In the genomic region with DNA sequence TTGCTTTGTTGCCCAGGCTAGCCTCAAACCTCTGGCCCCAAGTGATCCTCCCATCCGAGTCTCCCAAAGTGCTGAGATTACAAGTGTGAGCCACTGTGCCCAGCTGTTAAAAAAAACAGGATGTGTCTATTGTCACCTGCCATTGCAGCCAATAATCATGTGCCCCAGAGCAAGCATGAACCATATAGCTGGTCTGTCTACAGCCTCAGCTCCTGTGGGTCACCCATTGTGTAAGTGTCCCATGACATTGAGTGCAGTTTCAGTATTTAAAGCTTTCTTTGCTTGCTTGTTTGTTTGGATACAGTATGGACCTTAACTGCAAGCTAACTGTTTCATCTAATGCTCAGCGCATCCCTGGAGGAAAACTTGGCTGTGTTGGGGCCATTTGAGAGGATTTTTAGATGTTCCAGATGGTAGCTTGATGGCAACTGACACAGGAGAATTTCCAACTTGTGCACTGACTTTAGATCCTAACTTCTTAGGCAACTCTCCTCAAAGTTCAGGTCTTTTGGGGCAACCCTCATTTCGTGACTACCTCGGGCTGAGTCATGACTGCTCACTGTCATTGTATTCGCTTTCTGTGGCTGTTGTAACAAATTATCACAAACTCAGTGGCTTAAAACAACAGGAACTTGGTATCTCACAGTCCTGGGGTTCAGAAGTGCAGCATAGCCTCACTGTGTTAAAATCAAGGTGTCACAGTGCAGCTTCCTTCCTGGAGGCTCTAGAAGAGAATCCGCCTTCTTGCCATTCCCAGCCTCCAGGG, we compare ENCODE assay signal across 14 cellular contexts. TPM values are rescaled to one million over a fixed set of nuclear protein-coding genes. Genes with fewer than 3 reads are reported as not detected.
DNase-seq lines count a peak whose midpoint lies in the region; ATAC-seq and TF ChIP-seq lines count a peak whose summit lies in the region.
"Had no signal": no experiment of that assay in that cellular context is flagged by ENCODE, and none has a peak within 500 bp of the region (broad histone marks: within the 10 kb centered on the region; RNA-seq: fewer than 3 reads in every experiment).

No MANE protein-coding gene starts in this region.

- TF ChIP-seq CTCF in cardiac fibroblast (IDR thresholded peaks at IDR 0.05; ENCODE audit: low read depth, low read length) = no peak

- H3K4me2 ChIP-seq in mesenchymal stem cell (ENCODE audit: low read length, poor library complexity, severe bottlenecking) (no peak overlapping the region), Karpas-422 (ENCODE audit: low read depth, low read length, poor library complexity, severe bottlenecking) (no peak overlapping the region)

- no peaks in the 10 kb centered on the region for H3K79me1 ChIP-seq in mesenchymal stem cell (replicated peaks; ENCODE audit: low read length, poor library complexity, severe bottlenecking)

- no peak overlapping the region for H3K14ac ChIP-seq in mesenchymal stem cell (ENCODE audit: low read length in 2 of 2)

- H2BK12ac ChIP-seq in mesenchymal stem cell (ENCODE audit: low read length in 2 of 2) = peak overlapping the region in 1 of 2 experiments; percentile 23

- H3K4ac ChIP-seq in mesenchymal stem cell (ENCODE audit: low read depth in 1 of 2, low read length in 2 of 2) = peak overlapping the region; percentile 14 to 35

- no peaks in the 10 kb centered on the region for H3K9me2 ChIP-seq in Karpas-422 (replicated peaks; ENCODE audit: insufficient read depth, low read length)

- no peak for ATAC-seq in GM18498 (IDR thresholded peaks at IDR 0.05; ENCODE audit: unreplicated experiment)
- ATAC-seq: right cardiac atrium had no signal

- H3K9ac ChIP-seq in mesenchymal stem cell (ENCODE audit: low read length) (no peak overlapping the region), Karpas-422 (ENCODE audit: low read length) (no peak overlapping the region)

- no peak overlapping the region for H3K4me3 ChIP-seq in MG63
- no peak overlapping the region for H3K4me3 ChIP-seq in cardiac fibroblast (replicated peaks in 1 of 2; ENCODE audit: low read depth in 2 of 2, low read length in 2 of 2)
- H3K4me3 ChIP-seq in mesenchymal stem cell (ENCODE audit: insufficient read depth in 1 of 2, low read depth in 1 of 2, low read length in 2 of 2) = no peak overlapping the region
- no peak overlapping the region for H3K4me3 ChIP-seq in Karpas-422 (ENCODE audit: low read length)
- H3K4me3 ChIP-seq: testis had no signal

- DNase-seq in EL (peak; percentile 84), MG63 (peak; percentile 20), cardiac fibroblast (ENCODE audit: low read depth in 2 of 2) (peak; percentile 52 to 82), mesenchymal stem cell (peak; percentile 87), cerebellar cortex (ENCODE audit: low spot score) (no peak), Karpas-422 (no peak), NK-92 (lab: John Stamatoyannopoulos, UW; ENCODE audit: unreplicated experiment) (no peak)
- DNase-seq: activated B cell treated with CpG ODN at 0.5 μM for 24 hours, NCI-H1105, NCI-H510A, right cardiac atrium, SHP77 treated with DMSO at 0.1 percent for 48 hours, testis had no signal

- no peak overlapping the region for H2BK5ac ChIP-seq in mesenchymal stem cell (ENCODE audit: low read depth, low read length, poor library complexity, severe bottlenecking)

- 68% methylated on average over 6 of the region's 6 CpGs for WGBS in mesenchymal stem cell

- no peak overlapping the region for H3K18ac ChIP-seq in mesenchymal stem cell (ENCODE audit: low read depth in 1 of 2, low read length in 2 of 2)

- H3K27ac ChIP-seq in mesenchymal stem cell (ENCODE audit: low read length, poor library complexity, severe bottlenecking) (no peak overlapping the region), Karpas-422 (ENCODE audit: low read length) (no peak overlapping the region)
- H3K27ac ChIP-seq: testis had no signal

- no peaks in the 10 kb centered on the region for H3K36me3 ChIP-seq in MG63
- no peaks in the 10 kb centered on the region for H3K36me3 ChIP-seq in mesenchymal stem cell (ENCODE audit: control insufficient read depth in 1 of 2, insufficient read depth in 2 of 2, low read depth in 1 of 2, low read length in 2 of 2)
- no peaks in the 10 kb centered on the region for H3K36me3 ChIP-seq in Karpas-422 (ENCODE audit: insufficient read depth, low read length)

- no peak overlapping the region for H4K8ac ChIP-seq in mesenchymal stem cell (ENCODE audit: low read length)

- H3K4me1 ChIP-seq in mesenchymal stem cell (ENCODE audit: control insufficient read depth, insufficient read depth, low read depth, low read length) = peaks cover 15% of the 10 kb centered on the region
- H3K4me1 ChIP-seq in Karpas-422 (ENCODE audit: low read length) = no peaks in the 10 kb centered on the region
- H3K4me1 ChIP-seq: testis had no signal

- no peak overlapping the region for H2AK5ac ChIP-seq in mesenchymal stem cell (ENCODE audit: low read length, severe bottlenecking)

- no peak overlapping the region for H2BK120ac ChIP-seq in mesenchymal stem cell (ENCODE audit: low read depth, low read length)

- H4K20me1 ChIP-seq in Karpas-422 (ENCODE audit: insufficient read depth, low read depth, low read length) = no peaks in the 10 kb centered on the region

- no peak overlapping the region for H2BK15ac ChIP-seq in mesenchymal stem cell (ENCODE audit: low read depth, poor library complexity, severe bottlenecking)

- H3K79me2 ChIP-seq in Karpas-422 (ENCODE audit: low read length) = no peaks in the 10 kb centered on the region

- H3K23ac ChIP-seq in mesenchymal stem cell (ENCODE audit: low read length in 2 of 2) = no peak overlapping the region

- H3K9me3 ChIP-seq in MG63 (no peaks in the 10 kb centered on the region), mesenchymal stem cell (ENCODE audit: control insufficient read depth, low read length) (no peaks in the 10 kb centered on the region), Karpas-422 (ENCODE audit: low read length) (no peaks in the 10 kb centered on the region)
- H3K9me3 ChIP-seq: testis had no signal

- H3K27me3 ChIP-seq in MG63 = no peaks in the 10 kb centered on the region
- peaks cover 0 to 9% of the 10 kb centered on the region in 2 experiments for H3K27me3 ChIP-seq in mesenchymal stem cell (ENCODE audit: control insufficient read depth in 1 of 2, insufficient read depth in 1 of 2, low read length in 2 of 2)
- no peaks in the 10 kb centered on the region for H3K27me3 ChIP-seq in Karpas-422 (ENCODE audit: low read length)
- H3K27me3 ChIP-seq: testis had no signal

- H2AFZ ChIP-seq in mesenchymal stem cell (ENCODE audit: low read depth, low read length) = no peak overlapping the region
- no peak overlapping the region for H2AFZ ChIP-seq in Karpas-422 (ENCODE audit: low read length)

- no peak overlapping the region for H4K91ac ChIP-seq in mesenchymal stem cell (ENCODE audit: low read length)

RNA-seq across cellular contexts. Expression of a gene that starts 30.3 kb away (rescaled TPM):
- total RNA-seq in MG63 (2014; rRNA removed; shearing (Covaris generic); ENCODE audit: low replicate concordance) = 16.0 and 24.5 TPM in 2 replicates
- 23.8 TPM for polyA plus RNA-seq in mesenchymal stem cell (2013, experiment 1 of 2)
- polyA plus RNA-seq in mesenchymal stem cell (2013, experiment 2 of 2) = 25.7 TPM
- total RNA-seq in Karpas-422 (2014; rRNA removed; shearing (Covaris generic); ENCODE audit: low replicate concordance) = not detected in 2 replicates
- total RNA-seq: activated B cell treated with CpG ODN at 0.5 μM for 24 hours had no signal

Comparison
In these comparisons a context has a peak if more than half of its experiments do, and no peak if none do; other contexts are left out.
1. DNase-seq: peak in EL (single experiment), MG63 (single experiment), cardiac fibroblast (2 of 2) and mesenchymal stem cell (single experiment); none in cerebellar cortex (single experiment), Karpas-422 (single experiment) and NK-92 (single experiment).
2. RNA of a gene that starts 30.3 kb away (total RNA-seq): 16.0 to 24.5 TPM in MG63; not detected in Karpas-422; every median in the first group is over 10 times any median in the second.